ENCODE assay signal across 8 cellular contexts in genomic region chr4:174828845-174829701, GRCh38. TPM values are rescaled to one million over a fixed set of nuclear protein-coding genes. Genes with fewer than 3 reads are reported as not detected.
A peak's percentile ranks its signal among the peaks of the same experiment; 100 is the strongest.
DNase-seq lines count a peak whose midpoint lies in the region; ATAC-seq, FAIRE-seq and TF ChIP-seq lines count a peak whose summit lies in the region.

Gene GLRA3, minus strand, starts transcription at chr4:174829247. Its CDS starts 436 bp downstream, at chr4:174828811.

- H3K4me1 Mint-ChIP-seq in GM23338: peaks cover 11% of the 10 kb centered on the region; the same call in 2 of the 3 replicates
- peaks cover 3% of the 10 kb centered on the region for H3K4me1 Mint-ChIP-seq in T-helper 1 cell treated with Interleukin-12 subunit alpha and Interleukin-12 subunit beta and Interleukin-4 antibody, amounts not matched to agents 30 μg/mL and 1 μg/mL, for 36 hours (ENCODE audit: low read depth)
- peaks cover 7% of the 10 kb centered on the region for H3K4me1 Mint-ChIP-seq in nephron

- H2AFZ ChIP-seq in GM23338: peak within 1 kb of the TSS; percentile 67; the same call in 1 of the 2 replicates

- H3K9me3 Mint-ChIP-seq in GM23338: no peaks in the 10 kb centered on the region
- H3K9me3 Mint-ChIP-seq in T-helper 1 cell treated with Interleukin-12 subunit alpha and Interleukin-12 subunit beta and Interleukin-4 antibody, amounts not matched to agents 30 μg/mL and 1 μg/mL, for 36 hours: peaks cover 5% of the 10 kb centered on the region
- peaks cover 2% of the 10 kb centered on the region for H3K9me3 Mint-ChIP-seq in nephron

- no peaks in the 10 kb centered on the region for H3F3A ChIP-seq in GM23338 (replicated peaks; ENCODE audit: low read depth)

- peak within 1 kb of the TSS; percentile 96 for H3K27ac Mint-ChIP-seq in GM23338
- no peak within 1 kb of the TSS for H3K27ac Mint-ChIP-seq in T-helper 1 cell treated with Interleukin-12 subunit alpha and Interleukin-12 subunit beta and Interleukin-4 antibody, amounts not matched to agents 30 μg/mL and 1 μg/mL, for 36 hours
- H3K27ac Mint-ChIP-seq in nephron: no peak within 1 kb of the TSS

- peak within 1 kb of the TSS; percentile 76 for H3K9ac ChIP-seq in ES-I3 (ENCODE audit: low read depth, low read length)

- peak within 1 kb of the TSS; percentile 86 for H3K4me3 Mint-ChIP-seq in GM23338
- H3K4me3 Mint-ChIP-seq in T-helper 1 cell treated with Interleukin-12 subunit alpha and Interleukin-12 subunit beta and Interleukin-4 antibody, amounts not matched to agents 30 μg/mL and 1 μg/mL, for 36 hours: peak within 1 kb of the TSS; percentile 18
- peak within 1 kb of the TSS; percentile 64 to 74 (median 74) for H3K4me3 Mint-ChIP-seq in nephron

- 0 out of 4 replicates have a peak, but pooled peaks of 1 of the 2 experiments have one; percentile 7 for TF ChIP-seq CTCF in GM23338 (conservative IDR thresholded peaks at IDR 0.05; ENCODE audit: low read depth in 2 of 2)
- no peak for TF ChIP-seq CTCF in NB4 (IDR thresholded peaks at IDR 0.05; ENCODE audit: low read depth, low read length)
- no peak for TF ChIP-seq CTCF in nephron (IDR thresholded peaks at IDR 0.05; ENCODE audit: unreplicated experiment in 3 of 3)

- H3K27me3 ChIP-seq in GM23338 (ENCODE audit: insufficient read depth): no peaks in the 10 kb centered on the region

- no peaks in the 10 kb centered on the region for H3K9me2 ChIP-seq in GM23338 (ENCODE audit: insufficient read depth)

- no peaks in the 10 kb centered on the region for H3K9me3 ChIP-seq in ES-I3 (ENCODE audit: control insufficient read depth, insufficient read depth, low read length)

- DNase-seq in GM23338 (ENCODE audit: low spot score) (peak; percentile 99), NB4 (ENCODE audit: low read depth) (peak; percentile 27), mesenteric fat pad (ENCODE audit: low spot score) (no peak), RCC 7860 (ENCODE audit: low spot score) (no peak)

- H3K27me3 Mint-ChIP-seq in GM23338 (ENCODE audit: insufficient read depth, low read depth, poor library complexity): peaks cover 4% of the 10 kb centered on the region
- peaks cover 5% of the 10 kb centered on the region for H3K27me3 Mint-ChIP-seq in T-helper 1 cell treated with Interleukin-12 subunit alpha and Interleukin-12 subunit beta and Interleukin-4 antibody, amounts not matched to agents 30 μg/mL and 1 μg/mL, for 36 hours (ENCODE audit: low read depth)
- peaks cover 23% of the 10 kb centered on the region for H3K27me3 Mint-ChIP-seq in nephron (ENCODE audit: low read depth)

- no peak for FAIRE-seq in RCC 7860 (lab: Jason Lieb, UNC)

- H4K20me1 ChIP-seq in GM23338 (replicated peaks; ENCODE audit: insufficient read depth): no peaks in the 10 kb centered on the region

- no peaks in the 10 kb centered on the region for H3K36me3 Mint-ChIP-seq in GM23338 (ENCODE audit: low read depth)
- no peaks in the 10 kb centered on the region for H3K36me3 Mint-ChIP-seq in T-helper 1 cell treated with Interleukin-12 subunit alpha and Interleukin-12 subunit beta and Interleukin-4 antibody, amounts not matched to agents 30 μg/mL and 1 μg/mL, for 36 hours (ENCODE audit: low read depth)
- no peaks in the 10 kb centered on the region for H3K36me3 Mint-ChIP-seq in nephron (ENCODE audit: low read depth)

- H3K4me1 ChIP-seq in ES-I3 (ENCODE audit: insufficient read depth, low read length) (no peaks in the 10 kb centered on the region), GM23338 (ENCODE audit: insufficient read depth) (peaks cover 6% of the 10 kb centered on the region; the same call in 1 of the 2 replicates)

- no peaks in the 10 kb centered on the region for H3K36me3 ChIP-seq in ES-I3 (ENCODE audit: insufficient read depth, low read length)
- H3K36me3 ChIP-seq in GM23338 (ENCODE audit: insufficient read depth): no peaks in the 10 kb centered on the region

- H3K79me2 ChIP-seq in GM23338 (replicated peaks; ENCODE audit: insufficient read depth): no peaks in the 10 kb centered on the region

- ATAC-seq in GM23338: peak; percentile 98
- peak; percentile 56 for ATAC-seq in esophagus mucosa

- peak within 1 kb of the TSS; percentile 89 for H3K27ac ChIP-seq in GM23338 (ENCODE audit: low read depth)

- no peak for TF ChIP-seq POLR2A in NB4 (IDR thresholded peaks at IDR 0.05; ENCODE audit: extremely low read depth, insufficient read length)

- peak within 1 kb of the TSS; percentile 75 for H3K4me2 ChIP-seq in GM23338

- H3K4me3 ChIP-seq in GM23338: peak within 1 kb of the TSS; percentile 62
- H3K4me3 ChIP-seq in NB4 (ENCODE audit: low read depth, low read length): no peak within 1 kb of the TSS

TF ChIP-seq in GM23338, 12 proteins besides CTCF, POLR2A, EP300 and RAD21 (continues in another document):
- TF ChIP-seq, protein P1, sequence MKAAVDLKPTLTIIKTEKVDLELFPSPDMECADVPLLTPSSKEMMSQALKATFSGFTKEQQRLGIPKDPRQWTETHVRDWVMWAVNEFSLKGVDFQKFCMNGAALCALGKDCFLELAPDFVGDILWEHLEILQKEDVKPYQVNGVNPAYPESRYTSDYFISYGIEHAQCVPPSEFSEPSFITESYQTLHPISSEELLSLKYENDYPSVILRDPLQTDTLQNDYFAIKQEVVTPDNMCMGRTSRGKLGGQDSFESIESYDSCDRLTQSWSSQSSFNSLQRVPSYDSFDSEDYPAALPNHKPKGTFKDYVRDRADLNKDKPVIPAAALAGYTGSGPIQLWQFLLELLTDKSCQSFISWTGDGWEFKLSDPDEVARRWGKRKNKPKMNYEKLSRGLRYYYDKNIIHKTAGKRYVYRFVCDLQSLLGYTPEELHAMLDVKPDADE (IDR thresholded peaks at IDR 0.05): no peak
- TF ChIP-seq POLR2AphosphoS5 (IDR thresholded peaks at IDR 0.05; ENCODE audit: low read depth) (peak; percentile 63), EZH2phosphoT487 (IDR thresholded peaks at IDR 0.05; ENCODE audit: unreplicated experiment) (no peak), EZH2 (IDR thresholded peaks at IDR 0.05; ENCODE audit: low read depth, unreplicated experiment) (no peak), STAT1 (IDR thresholded peaks at IDR 0.05; ENCODE audit: unreplicated experiment) (no peak), CREB1 (CRISPR knock-in tag; IDR thresholded peaks at IDR 0.05; ENCODE audit: low read depth) (peak; percentile 43; the same call in 1 of the 2 replicates), NANOG (IDR thresholded peaks at IDR 0.05; ENCODE audit: borderline replicate concordance) (no peak)
- TF ChIP-seq, protein P2, sequence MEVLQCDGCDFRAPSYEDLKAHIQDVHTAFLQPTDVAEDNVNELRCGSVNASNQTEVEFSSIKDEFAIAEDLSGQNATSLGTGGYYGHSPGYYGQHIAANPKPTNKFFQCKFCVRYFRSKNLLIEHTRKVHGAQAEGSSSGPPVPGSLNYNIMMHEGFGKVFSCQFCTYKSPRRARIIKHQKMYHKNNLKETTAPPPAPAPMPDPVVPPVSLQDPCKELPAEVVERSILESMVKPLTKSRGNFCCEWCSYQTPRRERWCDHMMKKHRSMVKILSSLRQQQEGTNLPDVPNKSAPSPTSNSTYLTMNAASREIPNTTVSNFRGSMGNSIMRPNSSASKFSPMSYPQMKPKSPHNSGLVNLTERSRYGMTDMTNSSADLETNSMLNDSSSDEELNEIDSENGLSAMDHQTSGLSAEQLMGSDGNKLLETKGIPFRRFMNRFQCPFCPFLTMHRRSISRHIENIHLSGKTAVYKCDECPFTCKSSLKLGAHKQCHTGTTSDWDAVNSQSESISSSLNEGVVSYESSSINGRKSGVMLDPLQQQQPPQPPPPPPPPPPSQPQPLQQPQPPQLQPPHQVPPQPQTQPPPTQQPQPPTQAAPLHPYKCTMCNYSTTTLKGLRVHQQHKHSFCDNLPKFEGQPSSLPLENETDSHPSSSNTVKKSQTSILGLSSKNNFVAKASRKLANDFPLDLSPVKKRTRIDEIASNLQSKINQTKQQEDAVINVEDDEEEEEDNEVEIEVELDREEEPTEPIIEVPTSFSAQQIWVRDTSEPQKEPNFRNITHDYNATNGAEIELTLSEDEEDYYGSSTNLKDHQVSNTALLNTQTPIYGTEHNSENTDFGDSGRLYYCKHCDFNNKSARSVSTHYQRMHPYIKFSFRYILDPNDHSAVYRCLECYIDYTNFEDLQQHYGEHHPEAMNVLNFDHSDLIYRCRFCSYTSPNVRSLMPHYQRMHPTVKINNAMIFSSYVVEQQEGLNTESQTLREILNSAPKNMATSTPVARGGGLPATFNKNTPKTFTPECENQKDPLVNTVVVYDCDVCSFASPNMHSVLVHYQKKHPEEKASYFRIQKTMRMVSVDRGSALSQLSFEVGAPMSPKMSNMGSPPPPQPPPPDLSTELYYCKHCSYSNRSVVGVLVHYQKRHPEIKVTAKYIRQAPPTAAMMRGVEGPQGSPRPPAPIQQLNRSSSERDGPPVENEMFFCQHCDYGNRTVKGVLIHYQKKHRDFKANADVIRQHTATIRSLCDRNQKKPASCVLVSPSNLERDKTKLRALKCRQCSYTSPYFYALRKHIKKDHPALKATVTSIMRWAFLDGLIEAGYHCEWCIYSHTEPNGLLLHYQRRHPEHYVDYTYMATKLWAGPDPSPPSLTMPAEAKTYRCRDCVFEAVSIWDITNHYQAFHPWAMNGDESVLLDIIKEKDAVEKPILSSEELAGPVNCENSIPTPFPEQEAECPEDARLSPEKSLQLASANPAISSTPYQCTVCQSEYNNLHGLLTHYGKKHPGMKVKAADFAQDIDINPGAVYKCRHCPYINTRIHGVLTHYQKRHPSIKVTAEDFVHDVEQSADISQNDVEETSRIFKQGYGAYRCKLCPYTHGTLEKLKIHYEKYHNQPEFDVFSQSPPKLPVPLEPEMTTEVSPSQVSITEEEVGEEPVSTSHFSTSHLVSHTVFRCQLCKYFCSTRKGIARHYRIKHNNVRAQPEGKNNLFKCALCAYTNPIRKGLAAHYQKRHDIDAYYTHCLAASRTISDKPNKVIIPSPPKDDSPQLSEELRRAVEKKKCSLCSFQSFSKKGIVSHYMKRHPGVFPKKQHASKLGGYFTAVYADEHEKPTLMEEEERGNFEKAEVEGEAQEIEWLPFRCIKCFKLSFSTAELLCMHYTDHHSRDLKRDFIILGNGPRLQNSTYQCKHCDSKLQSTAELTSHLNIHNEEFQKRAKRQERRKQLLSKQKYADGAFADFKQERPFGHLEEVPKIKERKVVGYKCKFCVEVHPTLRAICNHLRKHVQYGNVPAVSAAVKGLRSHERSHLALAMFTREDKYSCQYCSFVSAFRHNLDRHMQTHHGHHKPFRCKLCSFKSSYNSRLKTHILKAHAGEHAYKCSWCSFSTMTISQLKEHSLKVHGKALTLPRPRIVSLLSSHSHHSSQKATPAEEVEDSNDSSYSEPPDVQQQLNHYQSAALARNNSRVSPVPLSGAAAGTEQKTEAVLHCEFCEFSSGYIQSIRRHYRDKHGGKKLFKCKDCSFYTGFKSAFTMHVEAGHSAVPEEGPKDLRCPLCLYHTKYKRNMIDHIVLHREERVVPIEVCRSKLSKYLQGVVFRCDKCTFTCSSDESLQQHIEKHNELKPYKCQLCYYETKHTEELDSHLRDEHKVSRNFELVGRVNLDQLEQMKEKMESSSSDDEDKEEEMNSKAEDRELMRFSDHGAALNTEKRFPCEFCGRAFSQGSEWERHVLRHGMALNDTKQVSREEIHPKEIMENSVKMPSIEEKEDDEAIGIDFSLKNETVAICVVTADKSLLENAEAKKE (CRISPR knock-in tag; IDR thresholded peaks at IDR 0.05): peak; percentile 10; the same call in 1 of the 2 replicates

RNA-seq across cellular contexts. Expression of gene GLRA3, which starts in this region (rescaled TPM):
- 0.03 TPM in 1 of 2 replicates, not detected in the other for total RNA-seq in GM23338 (2014; rRNA removed; shearing (Covaris generic))
- 0.09 and 0.19 TPM in 2 replicates for polyA plus RNA-seq in GM23338 (2016; fragmentation: Nextera tagmentation; extraction: Ambion mirVana)
- total RNA-seq in esophagus mucosa (not detected), mesenteric fat pad (not detected)

Comparison
In these comparisons a context has a peak if more than half of its experiments do, and no peak if none do; other contexts are left out.
1. Peak in DNase-seq, ATAC-seq, H3K4me3 ChIP-seq, H3K27ac ChIP-seq and H3K4me2 ChIP-seq in GM23338; RNA of the gene not detected or under 1 TPM.
2. Peak in ATAC-seq in esophagus mucosa; RNA of the gene not detected or under 1 TPM.
3. H3K4me3 Mint-ChIP-seq: peak in every context shown above with its lines; median percentile 86 in GM23338; 74 in nephron; 18 in T-helper 1 cell treated with Interleukin-12 subunit alpha and Interleukin-12 subunit beta and Interleukin-4 antibody, amounts not matched to agents 30 μg/mL and 1 μg/mL, for 36 hours.